In the genomic region with DNA sequence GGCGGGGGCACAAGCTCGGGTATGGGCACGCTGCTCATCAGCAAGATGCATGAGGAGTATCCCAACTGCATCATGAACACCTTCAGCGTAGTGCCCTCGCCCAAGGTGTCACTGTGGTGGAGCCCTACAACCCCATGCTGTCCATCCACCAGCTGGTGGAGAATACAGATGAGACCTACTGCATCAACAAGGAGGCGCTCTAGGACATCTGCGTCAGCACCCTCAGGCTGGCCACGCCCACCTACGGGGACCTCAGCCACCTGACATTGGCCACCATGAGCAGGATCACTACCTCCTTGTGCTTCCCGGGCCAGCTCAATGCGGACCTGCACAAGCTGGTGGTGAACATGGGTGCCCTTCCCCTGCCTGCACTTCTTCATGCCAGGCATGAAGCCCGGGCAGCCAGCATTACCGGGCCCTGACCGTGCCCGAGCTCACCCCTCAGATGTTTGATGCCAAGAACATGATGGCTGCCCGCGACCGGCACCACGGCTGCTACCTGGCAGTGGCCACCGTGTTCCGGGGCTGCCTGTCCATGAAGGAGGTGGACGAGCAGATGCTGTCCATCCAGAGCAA, we compare ENCODE assay signal across 22 cellular contexts. TPM values are rescaled to one million over a fixed set of nuclear protein-coding genes. Genes with fewer than 3 reads are reported as not detected.
DNase-seq lines count a peak whose midpoint lies in the region; ATAC-seq, FAIRE-seq and TF ChIP-seq lines count a peak whose summit lies in the region.
"Had no signal": no experiment of that assay in that cellular context is flagged by ENCODE, and none has a peak within 500 bp of the region (broad histone marks: within the 10 kb centered on the region; RNA-seq: fewer than 3 reads in every experiment).

No MANE protein-coding gene starts in this region.

- TF ChIP-seq RAD21 in K562 (CRISPR knock-in tag; conservative IDR thresholded peaks at IDR 0.05 in 1 of 2, IDR thresholded peaks at IDR 0.05 in 1 of 2) = 0 out of 4 replicates have a peak, but pooled peaks of 1 of the 2 experiments have one; percentile 15

- intact Hi-C loops in K562 (cut with micrococcal nuclease) = no loop called here

- H3K27ac Mint-ChIP-seq in osteocyte (ENCODE audit: unreplicated experiment) = no peak overlapping the region
- no peak overlapping the region for H3K27ac Mint-ChIP-seq in stimulated activated memory B cell treated with anti-CD40 and anti-IgM and Interleukin-4, amounts not matched to agents 10 μg/mL and 1 μg/mL and 100 μg/mL, for 72 hours
- H3K27ac Mint-ChIP-seq: CD4-positive, alpha-beta T cell; HFFc6 had no signal

- no peaks in the 10 kb centered on the region for H3K79me2 ChIP-seq in K562 (ENCODE audit: control insufficient read depth, insufficient read depth, low read length)

- H3K9me3 ChIP-seq in K562 (replicated peaks; ENCODE audit: control insufficient read depth, insufficient read depth, low read depth, low read length) = no peaks in the 10 kb centered on the region
- H3K9me3 ChIP-seq: BE2C; BLaER1 treated with 17β-estradiol and CSF1 and Interleukin-3, amounts not matched to agents 10 nM and 100 nM; HAP-1 had no signal

- H3K4me3 ChIP-seq in K562 = no peak overlapping the region
- H3K4me3 ChIP-seq: BLaER1 treated with 17β-estradiol and CSF1 and Interleukin-3, amounts not matched to agents 10 nM and 100 nM; GM12878; GM23248; HAP-1 had no signal

- no peaks in the 10 kb centered on the region for H3K36me3 ChIP-seq in K562 (ENCODE audit: control insufficient read depth, insufficient read depth, low read length)
- H3K36me3 ChIP-seq: BE2C; BLaER1 treated with 17β-estradiol and CSF1 and Interleukin-3, amounts not matched to agents 10 nM and 100 nM; HAP-1 had no signal

- H4K20me1 ChIP-seq in K562 (replicated peaks; ENCODE audit: control insufficient read depth, insufficient read depth, low read length) = no peaks in the 10 kb centered on the region
- H4K20me1 ChIP-seq: BLaER1 treated with 17β-estradiol and CSF1 and Interleukin-3, amounts not matched to agents 10 nM and 100 nM had no signal

- 11% methylated on average over 19 of the region's 22 CpGs for WGBS in K562 (ENCODE audit: insufficient coverage, low coverage, missing lambda C conversion rate)

- no TSS peak for BruUV-seq in K562 (replicated peaks; lab: Mats Ljungman, UMichigan)

- peak; percentile 96 for ATAC-seq in K562
- ATAC-seq in stimulated activated memory B cell treated with anti-CD40 and anti-IgM and Interleukin-4, amounts not matched to agents 10 μg/mL and 1 μg/mL and 100 μg/mL, for 72 hours = no peak
- ATAC-seq: GM12878 had no signal

- in situ Hi-C loops in K562 (cut with MboI) = no loop called here

- peak overlapping the region; percentile 6; the same call in 1 of the 2 replicates for H3K4me2 ChIP-seq in K562 (ENCODE audit: insufficient read depth, low read length)
- H3K4me2 ChIP-seq: BLaER1 treated with 17β-estradiol and CSF1 and Interleukin-3, amounts not matched to agents 10 nM and 100 nM had no signal

- no peak overlapping the region for H3K4me3 Mint-ChIP-seq in osteocyte (ENCODE audit: unreplicated experiment)
- no peak overlapping the region for H3K4me3 Mint-ChIP-seq in stimulated activated memory B cell treated with anti-CD40 and anti-IgM and Interleukin-4, amounts not matched to agents 10 μg/mL and 1 μg/mL and 100 μg/mL, for 72 hours
- H3K4me3 Mint-ChIP-seq: CD14-positive monocyte; CD4-positive, alpha-beta T cell; CD8-positive, alpha-beta memory T cell; HFFc6 had no signal

- no peaks in the 10 kb centered on the region for H3K36me3 Mint-ChIP-seq in osteocyte (ENCODE audit: unreplicated experiment)
- peaks cover 8% of the 10 kb centered on the region for H3K36me3 Mint-ChIP-seq in stimulated activated memory B cell treated with anti-CD40 and anti-IgM and Interleukin-4, amounts not matched to agents 10 μg/mL and 1 μg/mL and 100 μg/mL, for 72 hours
- H3K36me3 Mint-ChIP-seq: CD14-positive monocyte; CD8-positive, alpha-beta memory T cell had no signal

- TF ChIP-seq EP300 in K562 (IDR thresholded peaks at IDR 0.05; ENCODE audit: low read length) = no peak

- H3K9me3 Mint-ChIP-seq in osteocyte (ENCODE audit: unreplicated experiment) = no peaks in the 10 kb centered on the region
- no peaks in the 10 kb centered on the region for H3K9me3 Mint-ChIP-seq in stimulated activated memory B cell treated with anti-CD40 and anti-IgM and Interleukin-4, amounts not matched to agents 10 μg/mL and 1 μg/mL and 100 μg/mL, for 72 hours
- H3K9me3 Mint-ChIP-seq: CD14-positive monocyte; CD4-positive, alpha-beta T cell; CD8-positive, alpha-beta memory T cell; HFFc6 had no signal

- peaks cover 0 to 12% of the 10 kb centered on the region in 2 experiments; a peak in 3 of 5 replicates for H3K4me1 ChIP-seq in K562 (replicated peaks in 1 of 2; ENCODE audit: control insufficient read depth in 2 of 2, insufficient read depth in 2 of 2, low read length in 2 of 2)
- H3K4me1 ChIP-seq: BE2C had no signal

- H3K9ac ChIP-seq in K562 (ENCODE audit: insufficient read depth in 1 of 2, low read depth in 2 of 2, low read length in 2 of 2) = no peak overlapping the region; a peak in 1 of 4 replicates
- H3K9ac ChIP-seq: BLaER1 treated with 17β-estradiol and CSF1 and Interleukin-3, amounts not matched to agents 10 nM and 100 nM; GM23248 had no signal

- H3K27ac ChIP-seq in K562 (ENCODE audit: extremely low read depth, low read depth, low read length) = no peak overlapping the region
- H3K27ac ChIP-seq: 22Rv1; BLaER1 treated with 17β-estradiol and CSF1 and Interleukin-3, amounts not matched to agents 10 nM and 100 nM; GM23248 had no signal

- TF ChIP-seq CTCF in K562 (IDR thresholded peaks at IDR 0.05 in 2 of 3, conservative IDR thresholded peaks at IDR 0.05 in 1 of 3; ENCODE audit: insufficient read depth in 2 of 3, low read depth in 1 of 3, low read length in 3 of 3) = peak; percentile 45 to 57 (median 49)
- no peak for TF ChIP-seq CTCF in osteocyte (IDR thresholded peaks at IDR 0.05)

- TF ChIP-seq POLR2A in K562 (conservative IDR thresholded peaks at IDR 0.05) = no peak

- H3K4me1 Mint-ChIP-seq in osteocyte (ENCODE audit: unreplicated experiment) = peaks cover 10% of the 10 kb centered on the region
- peaks cover 19% of the 10 kb centered on the region for H3K4me1 Mint-ChIP-seq in stimulated activated memory B cell treated with anti-CD40 and anti-IgM and Interleukin-4, amounts not matched to agents 10 μg/mL and 1 μg/mL and 100 μg/mL, for 72 hours

- DNase-seq in DMS53 (lab: John Stamatoyannopoulos, UW) = peak; percentile 6
- DNase-seq in DMS53 treated with DMSO at 0.1 percent for 48 hours (lab: John Stamatoyannopoulos, UW; ENCODE audit: unreplicated experiment) = no peak
- DNase-seq in K562 (ENCODE audit: extremely low read depth in 1 of 4, low spot score in 3 of 4) = peak; percentile 48 to 57 (median 52)
- peak; percentile 83 for DNase-seq in osteocyte (ENCODE audit: extremely low spot score, unreplicated experiment)
- DNase-seq in NCI-H446 (lab: John Stamatoyannopoulos, UW) = no peak
- DNase-seq: BE2C; CD4-positive, alpha-beta T cell; CD8-positive, alpha-beta memory T cell; DMS 273 treated with DMSO at 0.1 percent for 48 hours; DND-41; GM23248; HFFc6 had no signal

- H3K27me3 ChIP-seq in K562 (ENCODE audit: control insufficient read depth in 2 of 2, insufficient read depth in 2 of 2, low read length in 2 of 2) = peaks cover 6 to 31% of the 10 kb centered on the region in 2 experiments; a peak in 3 of 5 replicates
- H3K27me3 ChIP-seq: BE2C; BLaER1 treated with 17β-estradiol and CSF1 and Interleukin-3, amounts not matched to agents 10 nM and 100 nM had no signal

- CTCF ChIA-PET in K562 (lab: Yijun Ruan, JAX; ENCODE audit: low intra/inter-chr PET ratio) = no interaction called here

- peaks cover 14% of the 10 kb centered on the region for H3K27me3 Mint-ChIP-seq in osteocyte (ENCODE audit: unreplicated experiment)
- no peaks in the 10 kb centered on the region for H3K27me3 Mint-ChIP-seq in stimulated activated memory B cell treated with anti-CD40 and anti-IgM and Interleukin-4, amounts not matched to agents 10 μg/mL and 1 μg/mL and 100 μg/mL, for 72 hours
- H3K27me3 Mint-ChIP-seq: CD4-positive, alpha-beta T cell had no signal

- FAIRE-seq in K562 (lab: Jason Lieb, UNC) = peak; percentile 23
- FAIRE-seq: A204.1, D721Med, G401.6, GM12878, GM19239 had no signal

- H3K9me1 ChIP-seq in K562 (ENCODE audit: control insufficient read depth, insufficient read depth, low read length) = no peaks in the 10 kb centered on the region

- POLR2A ChIA-PET in K562 (lab: Yijun Ruan, JAX) = interaction anchor here (0.6 to 1.3 kb wide), 5 partner anchors 9 to 287 kb away, joined by 3 to 6 read pairs (median 3); no protein-coding TSS in a partner anchor

- H2AFZ ChIP-seq in K562 (ENCODE audit: low read depth, low read length) = peak overlapping the region; percentile 43; the same call in 1 of the 2 replicates
- H2AFZ ChIP-seq: GM23248 had no signal

RNA-seq across cellular contexts. Expression of gene GABRR2, which starts 12.8 kb away (rescaled TPM):
- 0.23 and 0.56 TPM in 2 replicates for total RNA-seq in K562 (2011; cell fraction: chromatin; rRNA removed; ENCODE audit: low replicate concordance)
- total RNA-seq in K562 (2011; cell fraction: nucleolus; rRNA removed) = not detected in 2 replicates
- not detected in 2 replicates for total RNA-seq in K562 (2011; cell fraction: nucleoplasm; rRNA removed)
- total RNA-seq in K562 (2014; rRNA removed) = not detected in 2 replicates
- total RNA-seq in K562 (2014; rRNA removed; fragmentation: Illumina TruSeq; extraction: Trizol) = not detected in 2 replicates
- total RNA-seq in K562 (2015; rRNA removed; fragmentation: Illumina TruSeq; extraction: Trizol) = not detected in 2 replicates
- not detected in 2 replicates for total RNA-seq in K562 (2021)
- 0.10 and 0.18 TPM in 2 replicates for polyA plus RNA-seq in K562 (2011; rRNA removed)
- polyA plus RNA-seq in K562 (2011; cell fraction: cytosol; rRNA removed) = not detected in 2 replicates
- polyA plus RNA-seq in K562 (2011; cell fraction: nucleus; rRNA removed) = 0.60 and 1.1 TPM in 2 replicates
- polyA plus RNA-seq in K562 (2012) = 0.04 and 0.06 TPM in 2 replicates
- 0.13 TPM in 1 of 2 replicates, not detected in the other for polyA plus RNA-seq in K562 (2014; fragmentation: Illumina TruSeq; extraction: Trizol)
- not detected for polyA plus RNA-seq in K562 (2014; fragmentation: Nextera tagmentation; extraction: Ambion mirVana)
- 0.09 TPM in 1 of 2 replicates, not detected in the other for polyA plus RNA-seq in K562 (2014; rRNA removed)
- polyA minus RNA-seq in K562 (2011; rRNA and poly(A)+ RNA removed) = not detected in 2 replicates
- not detected in 2 replicates for polyA minus RNA-seq in K562 (2011; cell fraction: cytosol; rRNA and poly(A)+ RNA removed)
- 0.22 TPM in 1 of 2 replicates, not detected in the other for polyA minus RNA-seq in K562 (2011; cell fraction: nucleus; rRNA and poly(A)+ RNA removed)
- 0.68 and 0.97 TPM in 2 replicates for total RNA-seq in osteocyte
- total RNA-seq: GM23248 had no signal
- polyA plus RNA-seq: CD14-positive monocyte, GM23248 had no signal

RNA-seq across cellular contexts. Expression of gene UBE2J1, which starts 50.2 kb away (rescaled TPM):
- total RNA-seq in K562 (2011; cell fraction: chromatin; rRNA removed; ENCODE audit: low replicate concordance) = 4.2 and 10.1 TPM in 2 replicates
- total RNA-seq in K562 (2011; cell fraction: nucleolus; rRNA removed) = 3.0 and 3.3 TPM in 2 replicates
- 6.1 and 12.7 TPM in 2 replicates for total RNA-seq in K562 (2011; cell fraction: nucleoplasm; rRNA removed)
- total RNA-seq in K562 (2014; rRNA removed) (19.6 and 19.7 TPM in 2 replicates), K562 (2014; rRNA removed; fragmentation: Illumina TruSeq; extraction: Trizol) (27.2 and 30.0 TPM in 2 replicates), K562 (2015; rRNA removed; fragmentation: Illumina TruSeq; extraction: Trizol) (25.8 and 28.5 TPM in 2 replicates), K562 (2021) (22.0 and 22.4 TPM in 2 replicates), osteocyte (38.8 and 39.6 TPM in 2 replicates)
- polyA plus RNA-seq in K562 (2011; rRNA removed) (25.8 and 32.6 TPM in 2 replicates), K562 (2014; fragmentation: Illumina TruSeq; extraction: Trizol) (24.6 and 28.9 TPM in 2 replicates), K562 (2014; fragmentation: Nextera tagmentation; extraction: Ambion mirVana) (10 to 100 TPM; 11.6 to 14.9 TPM), K562 (2014; rRNA removed) (18.8 and 20.6 TPM in 2 replicates)
- polyA plus RNA-seq in K562 (2011; cell fraction: cytosol; rRNA removed) = 11.5 and 16.4 TPM in 2 replicates
- polyA plus RNA-seq in K562 (2011; cell fraction: nucleus; rRNA removed) = 6.1 and 7.8 TPM in 2 replicates
- 19.3 and 26.0 TPM in 2 replicates for polyA plus RNA-seq in K562 (2012)
- 34.0 and 34.2 TPM in 2 replicates for polyA minus RNA-seq in K562 (2011; rRNA and poly(A)+ RNA removed)
- 12.6 and 13.2 TPM in 2 replicates for polyA minus RNA-seq in K562 (2011; cell fraction: cytosol; rRNA and poly(A)+ RNA removed)
- 3.6 and 7.0 TPM in 2 replicates for polyA minus RNA-seq in K562 (2011; cell fraction: nucleus; rRNA and poly(A)+ RNA removed)

Comparison
In these comparisons a context has a peak if more than half of its experiments do, and no peak if none do; other contexts are left out.
1. DNase-seq: peak in DMS53 (single experiment), K562 (4 of 4) and osteocyte (single experiment); none in DMS53 treated with DMSO at 0.1 percent for 48 hours (single experiment) and NCI-H446 (0 of 2).